In the genomic region with DNA sequence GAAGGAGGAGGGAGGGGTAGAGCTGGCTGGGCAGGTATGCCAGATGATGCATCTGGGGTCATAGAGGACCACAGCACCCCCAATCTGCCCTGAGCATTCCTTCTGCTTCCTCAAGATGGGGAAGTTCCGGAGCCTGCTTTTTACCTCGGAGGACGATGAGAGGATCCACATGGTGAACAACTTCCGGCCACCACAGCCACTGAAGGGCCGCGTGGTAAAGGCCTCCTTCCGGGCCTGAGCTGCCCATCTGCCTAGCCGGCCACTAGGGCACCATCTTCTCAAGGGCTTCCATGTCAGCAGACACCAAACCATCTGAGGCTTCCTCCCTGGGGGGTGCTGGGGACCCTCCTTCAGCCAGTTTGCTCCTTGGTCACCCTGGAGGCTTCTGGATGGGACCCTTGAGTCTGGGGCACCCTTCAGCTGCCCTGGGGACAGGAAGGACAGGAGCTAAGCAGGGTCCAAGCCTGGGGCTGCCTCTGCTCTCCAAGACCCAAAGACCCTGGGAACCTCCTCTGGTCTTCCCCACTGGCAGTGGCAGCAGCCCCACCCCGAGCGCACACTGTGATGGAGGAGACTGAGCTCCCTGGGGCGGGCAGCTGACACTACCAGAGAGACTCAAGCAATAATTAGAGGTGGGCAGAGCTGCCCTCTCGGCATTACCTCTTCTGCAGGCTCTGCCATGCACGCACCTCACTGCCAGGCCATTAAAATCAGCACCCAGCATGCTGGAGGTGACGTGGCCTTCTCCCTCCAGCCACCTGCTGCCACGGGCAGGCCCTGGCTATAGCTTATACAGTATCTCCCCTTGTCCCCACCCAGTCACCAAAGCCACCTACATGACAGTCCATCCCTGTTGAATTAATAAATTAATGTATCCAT, we compare ENCODE assay signal across 28 cellular contexts. TPM values are rescaled to one million over a fixed set of nuclear protein-coding genes. Genes with fewer than 3 reads are reported as not detected.
"Had no signal": no experiment of that assay in that cellular context is flagged by ENCODE, and none has a peak within 500 bp of the region (broad histone marks: within the 10 kb centered on the region; RNA-seq: fewer than 3 reads in every experiment).

No MANE protein-coding gene starts in this region.

- FAIRE-seq: pancreas, urothelium cell line had no signal

- ATAC-seq: activated CD4-positive, alpha-beta T cell treated with anti-CD3 and anti-CD28 coated beads for 36 hours; effector memory CD8-positive, alpha-beta T cell; gastrocnemius medialis; pancreas; right cardiac atrium; WTC11 had no signal

- H3K9me3 Mint-ChIP-seq: activated CD4-positive, alpha-beta memory T cell treated with anti-CD3 and anti-CD28 coated beads for 36 hours; activated naive CD8-positive, alpha-beta T cell treated with anti-CD3 and anti-CD28 coated beads for 36 hours; central memory CD8-positive, alpha-beta T cell; effector memory CD8-positive, alpha-beta T cell; nephron; stimulated activated naive CD8-positive, alpha-beta T cell treated with anti-CD3 and anti-CD28 coated beads, Interleukin-15, Interleukin-2, amounts not matched to agents 100 ng/mL and 50 ng/mL, for 24 hours; WTC11 had no signal

- H3K9me3 ChIP-seq: breast epithelium, colonic mucosa, esophagus squamous epithelium, gastrocnemius medialis, neutrophil, pancreas, thyroid gland had no signal

- H3K36me3 ChIP-seq: breast epithelium, colonic mucosa, esophagus squamous epithelium, gastrocnemius medialis, neutrophil, pancreas, thyroid gland had no signal

- H3K4me3 Mint-ChIP-seq: activated CD4-positive, alpha-beta memory T cell treated with anti-CD3 and anti-CD28 coated beads for 36 hours; activated CD4-positive, alpha-beta T cell treated with anti-CD3 and anti-CD28 coated beads for 36 hours; activated naive CD8-positive, alpha-beta T cell treated with anti-CD3 and anti-CD28 coated beads for 36 hours; central memory CD8-positive, alpha-beta T cell; effector memory CD8-positive, alpha-beta T cell; nephron; stimulated activated naive CD8-positive, alpha-beta T cell treated with anti-CD3 and anti-CD28 coated beads, Interleukin-15, Interleukin-2, amounts not matched to agents 100 ng/mL and 50 ng/mL, for 24 hours; WTC11 had no signal

- H3K36me3 Mint-ChIP-seq: activated CD4-positive, alpha-beta memory T cell treated with anti-CD3 and anti-CD28 coated beads for 36 hours; activated naive CD8-positive, alpha-beta T cell treated with anti-CD3 and anti-CD28 coated beads for 36 hours; WTC11 had no signal

- H3K27me3 Mint-ChIP-seq: activated CD4-positive, alpha-beta memory T cell treated with anti-CD3 and anti-CD28 coated beads for 36 hours; activated CD4-positive, alpha-beta T cell treated with anti-CD3 and anti-CD28 coated beads for 36 hours; central memory CD8-positive, alpha-beta T cell; stimulated activated naive CD8-positive, alpha-beta T cell treated with anti-CD3 and anti-CD28 coated beads, Interleukin-15, Interleukin-2, amounts not matched to agents 100 ng/mL and 50 ng/mL, for 24 hours had no signal

- H3K27ac Mint-ChIP-seq: activated CD4-positive, alpha-beta memory T cell treated with anti-CD3 and anti-CD28 coated beads for 36 hours; activated CD4-positive, alpha-beta T cell treated with anti-CD3 and anti-CD28 coated beads for 36 hours; activated naive CD8-positive, alpha-beta T cell treated with anti-CD3 and anti-CD28 coated beads for 36 hours; effector memory CD8-positive, alpha-beta T cell; nephron; stimulated activated naive CD8-positive, alpha-beta T cell treated with anti-CD3 and anti-CD28 coated beads, Interleukin-15, Interleukin-2, amounts not matched to agents 100 ng/mL and 50 ng/mL, for 24 hours; WTC11 had no signal

- H3K27me3 ChIP-seq: breast epithelium, colonic mucosa, dorsolateral prefrontal cortex, gastrocnemius medialis, neutrophil, pancreas, thyroid gland had no signal

- H3K27ac ChIP-seq: breast epithelium, colonic mucosa, dorsolateral prefrontal cortex, esophagus squamous epithelium, gastrocnemius medialis, neutrophil, pancreas, thyroid gland had no signal

- H3K4me3 ChIP-seq: breast epithelium, colonic mucosa, dorsolateral prefrontal cortex, esophagus squamous epithelium, gastrocnemius medialis, pancreas, thyroid gland had no signal

- H3K4me1 ChIP-seq: breast epithelium, colonic mucosa, esophagus squamous epithelium, gastrocnemius medialis, pancreas, thyroid gland had no signal

- H3K4me1 Mint-ChIP-seq: activated CD4-positive, alpha-beta T cell treated with anti-CD3 and anti-CD28 coated beads for 36 hours; activated naive CD8-positive, alpha-beta T cell treated with anti-CD3 and anti-CD28 coated beads for 36 hours; central memory CD8-positive, alpha-beta T cell; nephron; WTC11 had no signal

- DNase-seq: activated CD4-positive, alpha-beta memory T cell treated with anti-CD3 and anti-CD28 coated beads for 36 hours; activated CD4-positive, alpha-beta T cell treated with anti-CD3 and anti-CD28 coated beads for 36 hours; activated naive CD4-positive, alpha-beta T cell treated with Interleukin-2 at 50 U/mL for 16 hours; activated naive CD8-positive, alpha-beta T cell treated with anti-CD3 and anti-CD28 coated beads for 36 hours; activated T-cell treated with anti-CD3 and anti-CD28 coated beads, Interleukin-2, amount 50 U/mL, for 48 hours; colonic mucosa; dorsolateral prefrontal cortex; effector memory CD8-positive, alpha-beta T cell; esophagus squamous epithelium; gastrocnemius medialis; hypothalamus; midbrain; right cardiac atrium; stimulated activated CD4-positive, alpha-beta T cell treated with anti-CD3 and anti-CD28 coated beads, Interleukin-12 subunit alpha, Interleukin-12 subunit beta, amount 100 ng/mL, for 4 hours; stimulated activated CD4-positive, alpha-beta T cell treated with anti-CD3 and anti-CD28 coated beads, Interleukin-4, amount 100 ng/mL, for 4 hours; substantia nigra; T-helper 2 cell; thyroid gland had no signal

RNA-seq across cellular contexts. Expression of a gene that starts 9.3 kb away (rescaled TPM):
- total RNA-seq: activated naive CD8-positive, alpha-beta T cell treated with anti-CD3 and anti-CD28 coated beads for 36 hours; esophagus squamous epithelium; liver; pancreas; pulmonary artery endothelial cell; right cardiac atrium had no signal
- polyA plus RNA-seq: liver, pancreas, right cardiac atrium had no signal

RNA-seq across cellular contexts. Expression of a gene that starts 52.1 kb away (rescaled TPM):
- total RNA-seq: activated CD4-positive, alpha-beta memory T cell treated with anti-CD3 and anti-CD28 coated beads for 36 hours; activated naive CD8-positive, alpha-beta T cell treated with anti-CD3 and anti-CD28 coated beads for 36 hours; esophagus squamous epithelium; gastrocnemius medialis; pancreas; WTC11 had no signal
- polyA plus RNA-seq: pancreas, right cardiac atrium had no signal
